Comparison of ENCODE assay signal across 1 cellular context in genomic region chr17:12789075-12789975, GRCh38.
TF ChIP-seq lines count a peak whose summit lies in the region.

A gene with protein sequence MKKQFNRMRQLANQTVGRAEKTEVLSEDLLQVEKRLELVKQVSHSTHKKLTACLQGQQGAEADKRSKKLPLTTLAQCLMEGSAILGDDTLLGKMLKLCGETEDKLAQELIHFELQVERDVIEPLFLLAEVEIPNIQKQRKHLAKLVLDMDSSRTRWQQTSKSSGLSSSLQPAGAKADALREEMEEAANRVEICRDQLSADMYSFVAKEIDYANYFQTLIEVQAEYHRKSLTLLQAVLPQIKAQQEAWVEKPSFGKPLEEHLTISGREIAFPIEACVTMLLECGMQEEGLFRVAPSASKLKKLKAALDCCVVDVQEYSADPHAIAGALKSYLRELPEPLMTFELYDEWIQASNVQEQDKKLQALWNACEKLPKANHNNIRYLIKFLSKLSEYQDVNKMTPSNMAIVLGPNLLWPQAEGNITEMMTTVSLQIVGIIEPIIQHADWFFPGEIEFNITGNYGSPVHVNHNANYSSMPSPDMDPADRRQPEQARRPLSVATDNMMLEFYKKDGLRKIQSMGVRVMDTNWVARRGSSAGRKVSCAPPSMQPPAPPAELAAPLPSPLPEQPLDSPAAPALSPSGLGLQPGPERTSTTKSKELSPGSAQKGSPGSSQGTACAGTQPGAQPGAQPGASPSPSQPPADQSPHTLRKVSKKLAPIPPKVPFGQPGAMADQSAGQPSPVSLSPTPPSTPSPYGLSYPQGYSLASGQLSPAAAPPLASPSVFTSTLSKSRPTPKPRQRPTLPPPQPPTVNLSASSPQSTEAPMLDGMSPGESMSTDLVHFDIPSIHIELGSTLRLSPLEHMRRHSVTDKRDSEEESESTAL (plus strand): TSS chr17:12789498. CDS start chr17:12789839, 341 bp downstream.

TF ChIP-seq in HEK293, 187 proteins besides CTCF, POLR2A, EP300 and RAD21 (continued from another document):
- TF ChIP-seq ZBTB44 (tag by site-specific recombination; IDR thresholded peaks at IDR 0.05) (0 out of 2 replicates have a peak, but pooled peaks have one; percentile 7), ZNF792 (tag by site-specific recombination; IDR thresholded peaks at IDR 0.05) (no peak), ZNF473 (tag by site-specific recombination; IDR thresholded peaks at IDR 0.05) (no peak), ZNF658 (tag by site-specific recombination; IDR thresholded peaks at IDR 0.05) (no peak)
